Comparison of ENCODE assay signal across 8 cellular contexts in the genomic region with DNA sequence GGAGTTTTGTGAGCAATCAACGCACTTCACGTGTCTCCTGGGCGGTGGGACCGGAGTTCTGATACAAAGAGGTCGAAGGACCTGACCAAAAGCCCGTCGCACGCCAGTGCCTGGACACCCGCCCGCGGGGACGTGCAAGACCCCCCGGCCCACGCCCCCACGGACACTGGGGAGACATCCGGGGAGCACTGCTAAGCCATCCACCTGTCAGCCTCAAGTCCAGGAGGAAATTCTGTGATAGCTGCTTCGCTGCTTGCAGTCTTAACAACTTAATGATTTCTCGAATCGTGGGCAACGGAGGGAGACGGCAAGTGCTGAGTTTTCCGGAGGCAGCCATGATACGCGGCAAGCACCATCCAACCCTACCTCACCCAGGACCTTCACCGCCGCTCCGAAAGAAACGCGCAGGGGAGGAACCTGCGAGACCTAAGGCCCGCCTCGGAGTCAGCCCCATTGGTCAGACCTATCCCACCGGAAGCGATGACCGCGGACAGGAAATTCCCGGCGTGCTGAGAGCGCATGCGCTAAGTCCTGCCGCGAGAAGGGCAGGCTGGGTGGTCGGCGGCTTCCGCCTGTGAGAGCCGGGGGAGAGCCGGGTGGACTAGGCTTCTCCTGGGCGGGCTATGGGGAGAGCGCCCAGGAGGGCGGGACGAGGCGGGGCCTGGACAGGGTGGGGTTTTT. TPM values are rescaled to one million over a fixed set of nuclear protein-coding genes. Genes with fewer than 3 reads are reported as not detected.
DNase-seq lines count a peak whose midpoint lies in the region; ATAC-seq and TF ChIP-seq lines count a peak whose summit lies in the region.

Gene TFB1M (minus strand): TSS at position 393 of the 681 bp plus-strand sequence. CDS start 56 bp downstream, at position 337.

- H3K36me3 ChIP-seq in CD8-positive, alpha-beta T cell (ENCODE audit: insufficient read depth, low read length) = peaks cover 5% of the 10 kb centered on the region
- no peaks in the 10 kb centered on the region for H3K36me3 ChIP-seq in effector memory CD4-positive, alpha-beta T cell (ENCODE audit: control insufficient read depth, insufficient read depth, low read length)

- no peak for TF ChIP-seq CTCF in CD8-positive, alpha-beta T cell (IDR thresholded peaks at IDR 0.05)

- H3K36me3 Mint-ChIP-seq in CD8-positive, alpha-beta T cell = peaks cover 31% of the 10 kb centered on the region

- POLR2A ChIA-PET in CD8-positive, alpha-beta T cell (lab: Charles Lee) = interaction anchor here (1.2 kb wide), 2 partner anchors 21 to 26 kb away, joined by 3 read pairs; no protein-coding TSS in a partner anchor
- POLR2A ChIA-PET in activated CD8-positive, alpha-beta memory T cell treated with anti-CD3 and anti-CD28 coated beads for 36 hours (lab: Charles Lee) = no interaction called here

- H3K27me3 ChIP-seq in CD8-positive, alpha-beta T cell (ENCODE audit: insufficient read depth, low read length) = no peaks in the 10 kb centered on the region
- no peaks in the 10 kb centered on the region for H3K27me3 ChIP-seq in effector memory CD4-positive, alpha-beta T cell (replicated peaks; ENCODE audit: control insufficient read depth, insufficient read depth, low read length, poor library complexity, severe bottlenecking)

- H3K27me3 Mint-ChIP-seq in CD8-positive, alpha-beta T cell (ENCODE audit: low read depth) = no peaks in the 10 kb centered on the region

- H3K4me1 ChIP-seq in CD8-positive, alpha-beta T cell (ENCODE audit: insufficient read depth, low read length) = peaks cover 7% of the 10 kb centered on the region
- peaks cover 7% of the 10 kb centered on the region for H3K4me1 ChIP-seq in effector memory CD4-positive, alpha-beta T cell (ENCODE audit: control insufficient read depth, insufficient read depth, low read length, poor library complexity, severe bottlenecking)

- peak within 1 kb of the TSS; percentile 83 for H3K27ac ChIP-seq in CD8-positive, alpha-beta T cell (ENCODE audit: low read depth, low read length)
- H3K27ac ChIP-seq in effector memory CD4-positive, alpha-beta T cell (ENCODE audit: insufficient read depth, low read length, poor library complexity, severe bottlenecking) = peak within 1 kb of the TSS; percentile 89

- peak within 1 kb of the TSS; percentile 97 for H3K27ac Mint-ChIP-seq in CD8-positive, alpha-beta T cell

- intact Hi-C loops in CD8-positive, alpha-beta T cell (cut with DNase I, micrococcal nuclease) = loop anchor here (1.0 to 10.0 kb wide), 10 partner anchors 137 to 1961 kb away; partner anchors contain the start of genes ARID1B (in 2 of the 2) and SCAF8 (in 2 of the 2)

- H3K4me1 Mint-ChIP-seq in CD8-positive, alpha-beta T cell (ENCODE audit: low read depth) = peaks cover 35% of the 10 kb centered on the region

- peak within 1 kb of the TSS; percentile 92 for H3K4me3 ChIP-seq in CD8-positive, alpha-beta T cell (ENCODE audit: low read depth, low read length)
- H3K4me3 ChIP-seq in effector memory CD4-positive, alpha-beta T cell (ENCODE audit: insufficient read depth, low read depth, low read length, poor library complexity, severe bottlenecking) = peak within 1 kb of the TSS; percentile 89

- H3K9me3 ChIP-seq in CD8-positive, alpha-beta T cell (ENCODE audit: low read length) = no peaks in the 10 kb centered on the region
- no peaks in the 10 kb centered on the region for H3K9me3 ChIP-seq in effector memory CD4-positive, alpha-beta T cell (ENCODE audit: control insufficient read depth, low read length)

- H3K4me3 Mint-ChIP-seq in CD8-positive, alpha-beta T cell = peak within 1 kb of the TSS; percentile 98

- DNase-seq in CD8-positive, alpha-beta T cell = peak; percentile 91 to 98 (median 97)
- DNase-seq in HPDE6-E6E7 (ENCODE audit: extremely low spot score) = peak; percentile 87
- DNase-seq in NK-92 treated with Interleukin-12 subunit alpha and Interleukin-12 subunit beta, amount 100 ng/mL, for 24 hours (lab: John Stamatoyannopoulos, UW) = peak; percentile 99
- DNase-seq in effector memory CD4-positive, alpha-beta T cell = peak; percentile 95 to 98 (median 96)
- DNase-seq in lung microvascular endothelial cell (ENCODE audit: low read depth in 2 of 2) = peak; percentile 99
- DNase-seq in stimulated activated CD4-positive, alpha-beta T cell treated with anti-CD3 and anti-CD28 coated beads, TNF-alpha, amount 100 ng/mL, for 48 hours (ENCODE audit: low read depth in 3 of 3) = peak; percentile 92 to 99 (median 97)

- peak; percentile 93 for ATAC-seq in CD8-positive, alpha-beta T cell
- ATAC-seq in GM19463 (IDR thresholded peaks at IDR 0.05; ENCODE audit: unreplicated experiment) = peak; percentile 92

- CTCF ChIA-PET in CD8-positive, alpha-beta T cell (lab: Charles Lee) = no interaction called here
- CTCF ChIA-PET in activated CD8-positive, alpha-beta memory T cell treated with anti-CD3 and anti-CD28 coated beads for 36 hours (lab: Charles Lee) = interaction anchor here (1.0 kb wide), 1 partner anchor 218 kb away, joined by 3 read pairs; no protein-coding TSS in a partner anchor

- no peaks in the 10 kb centered on the region for H3K9me3 Mint-ChIP-seq in CD8-positive, alpha-beta T cell

RNA-seq across cellular contexts. Expression of gene TFB1M, which starts in this region (rescaled TPM):
- total RNA-seq in CD8-positive, alpha-beta T cell = 1 to 10 TPM; 6.3 to 7.9 TPM
- total RNA-seq in activated CD8-positive, alpha-beta memory T cell treated with anti-CD3 and anti-CD28 coated beads for 36 hours = 10 to 100 TPM; 45.0 to 46.3 TPM
- 9.6 and 11.7 TPM in 2 replicates for total RNA-seq in lung microvascular endothelial cell

Comparison
In these comparisons a context has a peak if more than half of its experiments do, and no peak if none do; other contexts are left out.
1. Peak in every context shown above with its lines: DNase-seq, ATAC-seq, H3K4me3 ChIP-seq and H3K27ac ChIP-seq.